Comparison of ENCODE assay signal across 28 cellular contexts in genomic region chr6:24596717-24597116, GRCh38. TPM values are rescaled to one million over a fixed set of nuclear protein-coding genes. Genes with fewer than 3 reads are reported as not detected.
"Had no signal": no experiment of that assay in that cellular context is flagged by ENCODE, and none has a peak within 500 bp of the region (broad histone marks: within the 10 kb centered on the region; RNA-seq: fewer than 3 reads in every experiment).

No MANE protein-coding gene starts in this region.

- H3K36me3 Mint-ChIP-seq: mesothelial cell of epicardium, naive B cell had no signal

- H3K4me3 ChIP-seq: coronary artery, dorsolateral prefrontal cortex, gastroesophageal sphincter, heart right ventricle, left lung, lower lobe of right lung, mucosa of descending colon had no signal

- H3K4me3 Mint-ChIP-seq: mesothelial cell of epicardium, naive B cell had no signal

- FAIRE-seq: colon, frontal cortex, islet of Langerhans, keratinocyte had no signal

- H3K4me1 Mint-ChIP-seq: mesothelial cell of epicardium, naive B cell had no signal

- H3K4me1 ChIP-seq: foreskin keratinocyte, gastroesophageal sphincter, heart right ventricle, left lung, lower lobe of right lung had no signal

- H3K27ac ChIP-seq: coronary artery, dorsolateral prefrontal cortex, epithelial cell of prostate, foreskin keratinocyte, gastroesophageal sphincter, heart right ventricle, left lung, lower lobe of right lung had no signal

- H3K9me3 Mint-ChIP-seq: mesothelial cell of epicardium, naive B cell had no signal

- H3K27me3 ChIP-seq: dorsolateral prefrontal cortex, foreskin keratinocyte, left lung had no signal

- DNase-seq: dermis blood vessel endothelial cell; dorsolateral prefrontal cortex; effector CD4-positive, alpha-beta T cell; effector memory CD4-positive, alpha-beta T cell; erythroblast; foreskin keratinocyte; head of caudate nucleus; heart right ventricle; hippocampal formation; left cardiac atrium; left lung; left ventricle myocardium superior; lower lobe of right lung; mesenchymal stem cell; mucosa of descending colon; naive B cell had no signal

- H3K27ac Mint-ChIP-seq: mesothelial cell of epicardium had no signal

- H3K9me3 ChIP-seq: gastroesophageal sphincter, heart right ventricle, left lung, lower lobe of right lung, mucosa of descending colon had no signal

- H3K36me3 ChIP-seq: gastroesophageal sphincter, heart right ventricle, left lung, lower lobe of right lung had no signal

- ATAC-seq: esophagus mucosa, foreskin keratinocyte, gastroesophageal sphincter, heart right ventricle, left cardiac atrium, left lung, left ventricle myocardium superior, lower lobe of right lung, mucosa of descending colon had no signal

RNA-seq across cellular contexts. Expression of gene KIAA0319, which starts 49.3 kb away (rescaled TPM):
- total RNA-seq: dermis blood vessel endothelial cell, esophagus mucosa, fibroblast of villous mesenchyme, foreskin keratinocyte, kidney epithelial cell, left ventricle myocardium superior, lung microvascular endothelial cell had no signal
- polyA plus RNA-seq: foreskin keratinocyte, heart right ventricle had no signal
